ENCODE assay signal across 8 cellular contexts in genomic region chr4:55947254-55947882, GRCh38. TPM values are rescaled to one million over a fixed set of nuclear protein-coding genes. Genes with fewer than 3 reads are reported as not detected.
A peak's percentile ranks its signal among the peaks of the same experiment; 100 is the strongest.
DNase-seq lines count a peak whose midpoint lies in the region; ATAC-seq and TF ChIP-seq lines count a peak whose summit lies in the region.

No MANE protein-coding gene starts in this region.

- peaks cover 3% of the 10 kb centered on the region for H3K27me3 Mint-ChIP-seq in brain
- H3K27me3 Mint-ChIP-seq in natural killer cell (ENCODE audit: low read depth in 2 of 2) = no peaks in the 10 kb centered on the region

- no peak for TF ChIP-seq CTCF in brain (conservative IDR thresholded peaks at IDR 0.05)
- no peak for TF ChIP-seq CTCF in natural killer cell (IDR thresholded peaks at IDR 0.05)

- DNase-seq in activated CD8-positive, alpha-beta memory T cell treated with anti-CD3 and anti-CD28 coated beads for 24 hours = peak; percentile 61
- no peak for DNase-seq in activated CD8-positive, alpha-beta memory T cell treated with anti-CD3 and anti-CD28 coated beads, Interleukin-2, amount 50 U/mL, for 48 hours
- DNase-seq in NCI-H69 (lab: John Stamatoyannopoulos, UW) (peak; percentile 22), natural killer cell (no peak), erythroblast (lab: John Stamatoyannopoulos, UW) (no peak), kidney tubule cell (ENCODE audit: low spot score) (no peak)

- H3K36me3 Mint-ChIP-seq in brain (peaks cover 2% of the 10 kb centered on the region), natural killer cell (no peaks in the 10 kb centered on the region)

- intact Hi-C loops in natural killer cell (cut with micrococcal nuclease) = no loop called here

- H3K27ac Mint-ChIP-seq in brain (peak overlapping the region in 4 of 5 experiments; percentile 57 to 95 (median 79)), natural killer cell (peak overlapping the region; percentile 95 to 98)

- ATAC-seq in HG02610 (IDR thresholded peaks at IDR 0.05; ENCODE audit: unreplicated experiment) (peak; percentile 33), natural killer cell (no peak)

- TF ChIP-seq POLR2A in erythroblast (IDR thresholded peaks at IDR 0.05; ENCODE audit: low read length) = no peak

- H3K4me1 Mint-ChIP-seq in brain (peaks cover 36% of the 10 kb centered on the region), natural killer cell (peaks cover 25 to 26% of the 10 kb centered on the region in 2 donors)

- H3K4me3 Mint-ChIP-seq in brain (peak overlapping the region; percentile 46 to 93 (median 84)), natural killer cell (peak overlapping the region; percentile 95)

- H3K9me3 Mint-ChIP-seq in brain = no peaks in the 10 kb centered on the region
- H3K9me3 Mint-ChIP-seq in natural killer cell = no peaks in the 10 kb centered on the region

RNA-seq across cellular contexts. Expression of gene CEP135, which starts 1.4 kb away (rescaled TPM):
- 0.44 TPM for polyA plus RNA-seq in brain (ENCODE audit: insufficient read depth, low read depth, low replicate concordance)
- total RNA-seq in natural killer cell = 10 to 100 TPM; 18.7 to 24.4 (median 19.9) TPM

Comparison
In these comparisons a context has a peak if more than half of its experiments do, and no peak if none do; other contexts are left out.
1. DNase-seq: peak in activated CD8-positive, alpha-beta memory T cell treated with anti-CD3 and anti-CD28 coated beads for 24 hours (single experiment) and NCI-H69 (single experiment); none in activated CD8-positive, alpha-beta memory T cell treated with anti-CD3 and anti-CD28 coated beads, Interleukin-2, amount 50 U/mL, for 48 hours (single experiment), natural killer cell (single experiment), erythroblast (0 of 2) and kidney tubule cell (single experiment).